ENCODE assay signal across 8 cellular contexts in the genomic region with DNA sequence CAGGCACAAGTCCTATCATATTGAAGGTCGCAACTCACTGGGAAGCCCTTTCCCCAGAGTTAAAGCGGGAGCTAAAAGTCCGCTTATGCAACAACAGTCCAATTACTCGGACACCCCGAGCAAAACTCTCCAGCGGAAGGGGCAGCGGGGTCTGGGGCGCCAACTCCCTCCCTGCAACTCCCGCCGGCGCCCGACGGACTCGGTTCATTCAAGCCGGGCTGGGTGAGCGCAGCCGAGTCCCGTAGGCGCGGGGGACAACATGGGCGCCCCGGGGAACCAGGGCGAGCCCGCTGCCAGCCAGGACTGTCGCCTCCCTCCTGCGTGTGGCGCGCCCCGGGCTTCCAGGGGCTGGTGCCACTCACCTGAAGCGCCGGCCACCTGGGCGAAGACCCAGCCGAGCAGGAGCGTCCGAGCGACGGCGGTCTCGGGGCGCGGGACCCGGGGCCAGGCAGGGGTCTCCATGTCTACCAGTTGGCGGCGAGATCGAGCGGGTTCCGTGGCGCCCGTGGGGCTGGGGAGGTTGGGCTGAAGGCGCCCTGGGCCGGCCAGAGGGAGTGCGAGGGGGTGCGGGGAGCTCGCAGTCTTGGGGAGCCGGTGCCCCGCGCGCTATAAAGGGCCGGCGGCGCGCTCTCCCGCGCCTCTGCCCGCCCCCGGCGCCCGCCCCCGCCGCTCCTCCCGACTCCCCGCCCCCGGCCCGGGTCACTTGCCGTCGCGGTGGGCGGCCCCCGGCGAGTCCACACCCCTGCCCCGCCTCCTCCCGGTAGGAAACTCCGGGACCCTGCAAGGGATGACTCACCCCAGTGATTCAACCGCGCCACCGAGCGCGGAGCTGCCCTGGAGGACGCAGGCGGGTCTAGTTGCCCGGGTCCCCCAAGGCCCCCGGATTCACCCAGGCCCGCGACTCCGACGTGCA. TPM values are rescaled to one million over a fixed set of nuclear protein-coding genes. Genes with fewer than 3 reads are reported as not detected.
DNase-seq lines count a peak whose midpoint lies in the region; ATAC-seq, FAIRE-seq and TF ChIP-seq lines count a peak whose summit lies in the region.

F3 (minus strand) TSS at position 585 of the 913 bp plus-strand sequence; CDS start at position 462, 123 bp downstream.

- CTCF ChIA-PET in CD8-positive, alpha-beta memory T cell (lab: Charles Lee), result no interaction called here

- peak in 4 of 5 donors; percentile 17 to 52 (median 30) for DNase-seq in CD8-positive, alpha-beta memory T cell
- DNase-seq in GM20000 (ENCODE audit: low spot score) (peak; percentile 79), HTR-8/SVneo (ENCODE audit: insufficient read length, low spot score) (peak; percentile 78), SK-N-MC (ENCODE audit: low read depth, low spot score) (no peak), adipocyte (ENCODE audit: low read depth) (peak; percentile 96), heart left ventricle (peak; percentile 89 to 95 (median 93)), pons (ENCODE audit: low spot score) (peak; percentile 47), transverse colon (peak; percentile 95)

- intact Hi-C loops in heart left ventricle (cut with DNase I) (loop anchor here in 5 of 10 donors (5.0 to 10.0 kb wide), 7 partner anchors 53 to 261 kb away; no protein-coding TSS in a partner anchor), transverse colon (cut with DNase I; ENCODE audit: low total_unique reads) (no loop called here)

- TF ChIP-seq CTCF in GM20000 (IDR thresholded peaks at IDR 0.05; ENCODE audit: extremely low read depth, missing control alignments) (no peak), heart left ventricle (IDR thresholded peaks at IDR 0.05) (peak in 3 of 12 donors; percentile 10 to 25 (median 15)), transverse colon (IDR thresholded peaks at IDR 0.05) (peak in 1 of 5 experiments; percentile 7)

- WGBS in heart left ventricle, 4 donors, result 1 to 3% (median 2%) methylated on average over 32 to 93 of the region's 96 CpGs
- WGBS in transverse colon (ENCODE audit: low coverage in 1 of 2), 2 donors, result 2 to 20% methylated on average over 2 to 58 of the region's 96 CpGs

- H3K27me3 Mint-ChIP-seq in CD8-positive, alpha-beta memory T cell, result peaks cover 31 to 79% of the 10 kb centered on the region in 2 donors

- in situ Hi-C loops in transverse colon (cut with MboI; ENCODE audit: low pct_ligation_motif_present in 1 of 4, low pct_unique_long_range_greater_than_20kb in 1 of 4, low sequenced_read_pairs in 3 of 4), result loop anchor here in 1 of 4 donors (25.0 kb wide), 1 partner anchor 496 kb away; no protein-coding TSS in a partner anchor

- no peaks in the 10 kb centered on the region for H3K9me3 Mint-ChIP-seq in CD8-positive, alpha-beta memory T cell

- TF ChIP-seq POLR2A in heart left ventricle (IDR thresholded peaks at IDR 0.05) (peak; percentile 83 to 91), transverse colon (IDR thresholded peaks at IDR 0.05) (peak; percentile 95)

- no peak for TF ChIP-seq EP300 in transverse colon (IDR thresholded peaks at IDR 0.05; ENCODE audit: low read depth)

- H3K4me3 Mint-ChIP-seq in CD8-positive, alpha-beta memory T cell, result peak within 1 kb of the TSS; percentile 70 to 86 (median 73)

- no peaks in the 10 kb centered on the region for H3K36me3 Mint-ChIP-seq in CD8-positive, alpha-beta memory T cell

- H3K27ac ChIP-seq in CD8-positive, alpha-beta memory T cell (ENCODE audit: low read depth, low read length), result no peak within 1 kb of the TSS
- H3K27ac ChIP-seq in SK-N-MC (0 out of 2 replicates have a peak within 1 kb of the TSS, but pooled peaks have one; percentile 19), heart left ventricle (peak within 1 kb of the TSS; percentile 80 to 95 (median 92)), transverse colon (peak within 1 kb of the TSS; percentile 85 to 94 (median 90))

- H3K27me3 ChIP-seq in CD8-positive, alpha-beta memory T cell (ENCODE audit: insufficient read depth, low read length, poor library complexity, severe bottlenecking), result no peaks in the 10 kb centered on the region
- H3K27me3 ChIP-seq in adipocyte (replicated peaks; ENCODE audit: control insufficient read depth, insufficient read depth, low read length) (no peaks in the 10 kb centered on the region), heart left ventricle (no peaks in the 10 kb centered on the region), transverse colon (no peaks in the 10 kb centered on the region)

- H3K9me3 ChIP-seq in CD8-positive, alpha-beta memory T cell (ENCODE audit: low read length), result no peaks in the 10 kb centered on the region
- no peaks in the 10 kb centered on the region for H3K9me3 ChIP-seq in SK-N-MC (ENCODE audit: low read depth, low read length)
- H3K9me3 ChIP-seq in adipocyte (ENCODE audit: control insufficient read depth, low read length), result no peaks in the 10 kb centered on the region
- H3K9me3 ChIP-seq in heart left ventricle, result no peaks in the 10 kb centered on the region
- H3K9me3 ChIP-seq in transverse colon, result no peaks in the 10 kb centered on the region

- peak; percentile 51 for FAIRE-seq in HTR-8/SVneo (lab: Jason Lieb, UNC)

- H3K4me3 ChIP-seq in CD8-positive, alpha-beta memory T cell (ENCODE audit: low read length), result no peak within 1 kb of the TSS
- peak within 1 kb of the TSS; percentile 89 for H3K4me3 ChIP-seq in SK-N-MC
- peak within 1 kb of the TSS; percentile 91 for H3K4me3 ChIP-seq in adipocyte (ENCODE audit: low read length)
- peak within 1 kb of the TSS; percentile 48 to 87 (median 74) for H3K4me3 ChIP-seq in heart left ventricle
- H3K4me3 ChIP-seq in transverse colon, result peak within 1 kb of the TSS; percentile 62 to 89 (median 76)

- peak within 1 kb of the TSS in 1 of 8 donors; percentile 48 for H3K27ac Mint-ChIP-seq in CD8-positive, alpha-beta memory T cell

- H3K4me1 ChIP-seq in CD8-positive, alpha-beta memory T cell (ENCODE audit: insufficient read depth, low read length), result no peaks in the 10 kb centered on the region
- H3K4me1 ChIP-seq in adipocyte (ENCODE audit: control insufficient read depth, insufficient read depth, low read length) (peaks cover 68% of the 10 kb centered on the region), heart left ventricle (peaks cover 0 to 39% (median 25%) of the 10 kb centered on the region in 12 donors), transverse colon (peaks cover 6 to 17% (median 11%) of the 10 kb centered on the region in 4 donors)

- POLR2A ChIA-PET in CD8-positive, alpha-beta memory T cell (lab: Charles Lee), result no interaction called here

- peaks cover 13 to 18% (median 17%) of the 10 kb centered on the region in 3 donors for H3K4me1 Mint-ChIP-seq in CD8-positive, alpha-beta memory T cell

- H3K9ac ChIP-seq in SK-N-MC (ENCODE audit: insufficient read length) (peak within 1 kb of the TSS; percentile 72), adipocyte (ENCODE audit: low read length) (peak within 1 kb of the TSS; percentile 91)

- no peaks in the 10 kb centered on the region for H3K36me3 ChIP-seq in CD8-positive, alpha-beta memory T cell (ENCODE audit: insufficient read depth, low read length)
- H3K36me3 ChIP-seq in SK-N-MC (ENCODE audit: insufficient read depth, low read length), result peaks cover 16% of the 10 kb centered on the region
- H3K36me3 ChIP-seq in adipocyte (ENCODE audit: control insufficient read depth, insufficient read depth, low read length, severe bottlenecking), result peaks cover 35% of the 10 kb centered on the region
- H3K36me3 ChIP-seq in heart left ventricle, result peaks cover 0 to 3% (median 0%) of the 10 kb centered on the region in 9 donors
- H3K36me3 ChIP-seq in transverse colon, result no peaks in the 10 kb centered on the region

- peak; percentile 91 to 94 (median 94) for ATAC-seq in heart left ventricle

RNA-seq across cellular contexts. Expression of gene F3, which starts in this region (rescaled TPM):
- under 1 TPM; 0.11 to 0.16 TPM for total RNA-seq in CD8-positive, alpha-beta memory T cell
- not detected for polyA plus RNA-seq in CD8-positive, alpha-beta memory T cell
- total RNA-seq in heart left ventricle (10 to 100 TPM; 28.6 to 88.8 (median 50.1) TPM), transverse colon (100 to 1,000 TPM in 1 of 4 donors, 10 to 100 TPM in 3; 35.9 to 105 (median 59.3) TPM)
- polyA plus RNA-seq in heart left ventricle, result 10 to 100 TPM; 25.4 to 36.4 TPM

Comparison
In these comparisons a context has a peak if more than half of its experiments do, and no peak if none do; other contexts are left out.
1. RNA of gene F3 (total RNA-seq): 35.9 to 105 TPM in transverse colon and 28.6 to 88.8 TPM in heart left ventricle; 0.11 to 0.16 TPM in CD8-positive, alpha-beta memory T cell; every median in the first group is over 10 times any median in the second.
2. RNA of gene F3 (polyA plus RNA-seq): 25.4 to 36.4 TPM in heart left ventricle; not detected in CD8-positive, alpha-beta memory T cell (single experiment); every median in the first group is over 10 times any median in the second.
3. Peak in DNase-seq in CD8-positive, alpha-beta memory T cell; RNA of the gene not detected or under 1 TPM.